7 cellular contexts compared by ENCODE assay signal in the genomic region with DNA sequence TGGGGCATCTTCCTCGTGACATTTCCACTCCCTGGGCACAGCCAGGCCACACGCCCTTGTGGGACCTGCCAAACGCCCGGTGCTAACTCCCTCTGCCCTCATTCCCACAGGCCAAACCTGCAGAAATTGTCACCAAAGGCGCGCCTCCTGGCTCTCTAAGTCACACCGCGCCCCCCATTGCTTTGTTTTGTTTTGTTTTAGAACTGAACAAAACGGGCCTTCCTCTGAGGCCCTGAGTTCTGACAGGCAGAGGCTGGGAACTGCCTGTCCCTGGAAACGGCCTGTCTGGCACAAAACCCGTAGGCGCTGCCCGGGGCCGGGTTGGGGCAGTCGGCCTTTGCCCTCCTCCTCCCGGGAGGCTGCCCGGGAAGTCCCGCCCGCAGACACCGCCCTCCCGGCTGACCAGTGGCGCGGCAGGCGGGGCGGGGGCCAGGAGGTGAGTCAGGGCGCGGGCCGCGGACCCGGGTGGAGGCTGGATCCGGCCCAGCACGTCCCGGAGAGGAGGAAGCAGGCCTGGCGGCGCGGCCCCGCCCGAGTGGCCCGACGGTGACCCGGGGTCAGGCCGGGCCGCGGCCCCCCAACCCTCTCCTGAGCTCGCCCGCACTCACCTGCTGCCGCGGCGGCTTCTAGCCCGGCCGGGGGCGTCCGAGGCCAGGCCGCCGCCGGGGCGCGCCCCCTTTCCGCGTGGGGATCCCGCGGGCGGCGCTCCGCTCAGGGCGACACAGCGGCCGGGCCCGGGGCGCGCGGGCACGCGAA. TPM values are rescaled to one million over a fixed set of nuclear protein-coding genes. Genes with fewer than 3 reads are reported as not detected.
DNase-seq lines count a peak whose midpoint lies in the region; ATAC-seq and TF ChIP-seq lines count a peak whose summit lies in the region.

No MANE protein-coding gene starts in this region.

- peak overlapping the region; percentile 3 to 95 for H3K27ac Mint-ChIP-seq in stimulated activated naive CD8-positive, alpha-beta T cell treated with anti-CD3 and anti-CD28 coated beads, Interleukin-15, amount 100 ng/mL, for 72 hours

- H3K4me3 Mint-ChIP-seq in stimulated activated naive CD8-positive, alpha-beta T cell treated with anti-CD3 and anti-CD28 coated beads, Interleukin-15, amount 100 ng/mL, for 72 hours = peak overlapping the region; percentile 95 to 99

- H3K4me3 ChIP-seq in GM12865 (ENCODE audit: low read depth, low read length) (peak overlapping the region; percentile 95), epithelial cell of esophagus (ENCODE audit: low read length) (peak overlapping the region; percentile 52)

- peak; percentile 26 for ATAC-seq in stimulated activated naive CD8-positive, alpha-beta T cell treated with anti-CD3 and anti-CD28 coated beads, Interleukin-15, amount 100 ng/mL, for 72 hours

- DNase-seq in GM12865 (ENCODE audit: low read depth) (peak; percentile 75), HCEC 1CT (peak; percentile 75), NAMALWA (ENCODE audit: low spot score) (peak; percentile 55), epithelial cell of esophagus (ENCODE audit: low read depth) (peak; percentile 35), mesenteric fat pad (ENCODE audit: low spot score) (peak; percentile 99)
- peak; percentile 77 for DNase-seq in activated CD8-positive, alpha-beta memory T cell treated with anti-CD3 and anti-CD28 coated beads, Interleukin-2, amount 50 U/mL, for 48 hours
- DNase-seq in stimulated activated naive CD8-positive, alpha-beta T cell treated with anti-CD3 and anti-CD28 coated beads, Interleukin-15, amount 100 ng/mL, for 72 hours = peak; percentile 70 to 71

- no peaks in the 10 kb centered on the region for H3K9me3 Mint-ChIP-seq in stimulated activated naive CD8-positive, alpha-beta T cell treated with anti-CD3 and anti-CD28 coated beads, Interleukin-15, amount 100 ng/mL, for 72 hours

- TF ChIP-seq CTCF in GM12865 (IDR thresholded peaks at IDR 0.05; ENCODE audit: insufficient read depth, low read depth, low read length, missing control alignments) (no peak), epithelial cell of esophagus (IDR thresholded peaks at IDR 0.05; ENCODE audit: insufficient read depth, low read depth, low read length, missing control alignments) (no peak)

- no peaks in the 10 kb centered on the region for H3K27me3 Mint-ChIP-seq in stimulated activated naive CD8-positive, alpha-beta T cell treated with anti-CD3 and anti-CD28 coated beads, Interleukin-15, amount 100 ng/mL, for 72 hours

- peaks cover 68% of the 10 kb centered on the region for H3K4me1 Mint-ChIP-seq in stimulated activated naive CD8-positive, alpha-beta T cell treated with anti-CD3 and anti-CD28 coated beads, Interleukin-15, amount 100 ng/mL, for 72 hours

RNA-seq across cellular contexts. Expression of a gene that starts 0.5 kb away (rescaled TPM):
- total RNA-seq in mesenteric fat pad = 286 TPM

RNA-seq across cellular contexts. Expression of a gene that starts 38.6 kb away (rescaled TPM):
- total RNA-seq in mesenteric fat pad = 7.2 TPM

RNA-seq across cellular contexts. Expression of a gene that starts 49.6 kb away (rescaled TPM):
- total RNA-seq in mesenteric fat pad = 40.4 TPM

RNA-seq across cellular contexts. Expression of a gene that starts 54.6 kb away (rescaled TPM):
- 53.8 TPM for total RNA-seq in mesenteric fat pad

Comparison
In these comparisons a context has a peak if more than half of its experiments do, and no peak if none do; other contexts are left out.
1. Peak in every context shown above with its lines: DNase-seq, ATAC-seq and H3K4me3 ChIP-seq.
2. DNase-seq: peak in every context shown above with its lines; median percentile 99 in mesenteric fat pad; 77 in activated CD8-positive, alpha-beta memory T cell treated with anti-CD3 and anti-CD28 coated beads, Interleukin-2, amount 50 U/mL, for 48 hours; 75 in GM12865; 75 in HCEC 1CT; 70 in stimulated activated naive CD8-positive, alpha-beta T cell treated with anti-CD3 and anti-CD28 coated beads, Interleukin-15, amount 100 ng/mL, for 72 hours; 55 in NAMALWA; 35 in epithelial cell of esophagus.